ENCODE assay signal across 1 cellular context in genomic region chr20:22490287-22491187, GRCh38.
A peak's percentile ranks its signal among the peaks of the same experiment; 100 is the strongest.
TF ChIP-seq lines count a peak whose summit lies in the region.

No MANE protein-coding gene starts in this region.

TF ChIP-seq in HepG2, 621 proteins besides CTCF, POLR2A, EP300 and RAD21 (continued from another document and continues in another):
- TF ChIP-seq ZNF646 (CRISPR knock-in tag; IDR thresholded peaks at IDR 0.05) (peak; percentile 60), ZNF550 (CRISPR knock-in tag; IDR thresholded peaks at IDR 0.05; ENCODE audit: borderline replicate concordance) (peak; percentile 91; the same call in 1 of the 2 replicates), POLR2AphosphoS2 (IDR thresholded peaks at IDR 0.05; ENCODE audit: low read depth, low read length) (no peak), TFDP2 (CRISPR knock-in tag; IDR thresholded peaks at IDR 0.05) (peak; percentile 84), ZNF274 (CRISPR knock-in tag; IDR thresholded peaks at IDR 0.05) (peak; percentile 96), ZNF24 (IDR thresholded peaks at IDR 0.05) (peak; percentile 90; the same call in 1 of the 2 replicates), ZNF430 (CRISPR knock-in tag; IDR thresholded peaks at IDR 0.05) (peak; percentile 44; the same call in 1 of the 2 replicates), BRD4 (CRISPR knock-in tag; IDR thresholded peaks at IDR 0.05) (peak; percentile 81; the same call in 1 of the 2 replicates), HNF4A (CRISPR knock-in tag; IDR thresholded peaks at IDR 0.05) (peak; percentile 74), CC2D1A (CRISPR knock-in tag; IDR thresholded peaks at IDR 0.05) (no peak), ZC3H4 (CRISPR knock-in tag; IDR thresholded peaks at IDR 0.05; ENCODE audit: borderline replicate concordance) (no peak; the same call in 1 of the 2 replicates), LRRFIP1 (CRISPR knock-in tag; conservative IDR thresholded peaks at IDR 0.05) (no peak), E2F2 (CRISPR knock-in tag; IDR thresholded peaks at IDR 0.05; ENCODE audit: borderline replicate concordance) (0 out of 2 replicates have a peak, but pooled peaks have one; percentile 60), NR2C2 (CRISPR knock-in tag; IDR thresholded peaks at IDR 0.05; ENCODE audit: borderline replicate concordance) (peak; percentile 51), ZNF451 (CRISPR knock-in tag; IDR thresholded peaks at IDR 0.05) (peak; percentile 67; the same call in 1 of the 2 replicates), CBX1 (IDR thresholded peaks at IDR 0.05; ENCODE audit: low read depth) (peak; percentile 77), ZNF746 (CRISPR knock-in tag; IDR thresholded peaks at IDR 0.05) (peak; percentile 78), ZNF281 (CRISPR knock-in tag; IDR thresholded peaks at IDR 0.05; ENCODE audit: borderline replicate concordance) (no peak; the same call in 1 of the 2 replicates), TARDBP (CRISPR knock-in tag; IDR thresholded peaks at IDR 0.05) (peak; percentile 71), HCFC1 (IDR thresholded peaks at IDR 0.05; ENCODE audit: low read depth, low read length) (no peak), ZNF710 (CRISPR knock-in tag; IDR thresholded peaks at IDR 0.05; ENCODE audit: borderline replicate concordance) (peak; percentile 92), ZNF672 (CRISPR knock-in tag; IDR thresholded peaks at IDR 0.05) (peak; percentile 69; the same call in 1 of the 2 replicates), MNT (IDR thresholded peaks at IDR 0.05) (peak; percentile 77), ZNF263 (CRISPR knock-in tag; IDR thresholded peaks at IDR 0.05) (peak; percentile 63; the same call in 1 of the 2 replicates), POLR2G (IDR thresholded peaks at IDR 0.05; ENCODE audit: low read depth, low read length) (peak; percentile 84), RFX5 (IDR thresholded peaks at IDR 0.05; ENCODE audit: low read depth, low read length) (peak; percentile 73), PAXIP1 (CRISPR knock-in tag; conservative IDR thresholded peaks at IDR 0.05) (peak; percentile 89), ZNF816 (CRISPR knock-in tag; IDR thresholded peaks at IDR 0.05; ENCODE audit: borderline replicate concordance) (no peak), ZNF75D (CRISPR knock-in tag; IDR thresholded peaks at IDR 0.05; ENCODE audit: borderline replicate concordance) (no peak), ELF4 (CRISPR knock-in tag; IDR thresholded peaks at IDR 0.05; ENCODE audit: borderline replicate concordance) (peak; percentile 22; the same call in 1 of the 2 replicates), NRL (CRISPR knock-in tag; IDR thresholded peaks at IDR 0.05; ENCODE audit: borderline replicate concordance) (peak; percentile 94), SRSF1 (optimal IDR thresholded peaks at IDR 0.05; ENCODE audit: low read depth, low read length) (peak; percentile 61), BRCA1 (CRISPR knock-in tag; IDR thresholded peaks at IDR 0.05) (peak; percentile 76; the same call in 1 of the 2 replicates), TFDP1 (CRISPR knock-in tag; IDR thresholded peaks at IDR 0.05; ENCODE audit: borderline replicate concordance) (peak; percentile 81; the same call in 1 of the 2 replicates)
